ENCODE assay signal across 1 cellular context in genomic region chr15:51629612-51630011, GRCh38.
TF ChIP-seq lines count a peak whose summit lies in the region.

No MANE protein-coding gene starts in this region.

TF ChIP-seq in H1, 55 proteins besides CTCF, POLR2A, EP300 and RAD21:
- TF ChIP-seq BACH1 (IDR thresholded peaks at IDR 0.05; ENCODE audit: low read length), result no peak
- no peak for TF ChIP-seq CREB1 (IDR thresholded peaks at IDR 0.05)
- no peak for TF ChIP-seq GTF2F1 (IDR thresholded peaks at IDR 0.05; ENCODE audit: borderline replicate concordance, low read depth, low read length)
- no peak for TF ChIP-seq SIX5 (IDR thresholded peaks at IDR 0.05; ENCODE audit: low read depth, low read length)
- no peak for TF ChIP-seq ATF3 (IDR thresholded peaks at IDR 0.05; ENCODE audit: insufficient read depth, low read depth, low read length)
- TF ChIP-seq NANOG (IDR thresholded peaks at IDR 0.05; ENCODE audit: insufficient read depth, low read depth, low read length, poor library complexity, severe bottlenecking), result no peak
- TF ChIP-seq YY1 (IDR thresholded peaks at IDR 0.05; ENCODE audit: low read depth, low read length), result no peak
- TF ChIP-seq ATF2 (IDR thresholded peaks at IDR 0.05; ENCODE audit: low read length), result no peak
- TF ChIP-seq POU5F1 (IDR thresholded peaks at IDR 0.05; ENCODE audit: low read depth, low read length), result no peak
